Comparison of ENCODE assay signal across 23 cellular contexts in genomic region chr10:130012129-130012528, GRCh38. TPM values are rescaled to one million over a fixed set of nuclear protein-coding genes. Genes with fewer than 3 reads are reported as not detected.
DNase-seq lines count a peak whose midpoint lies in the region; ATAC-seq, FAIRE-seq and TF ChIP-seq lines count a peak whose summit lies in the region.
"Had no signal": no experiment of that assay in that cellular context is flagged by ENCODE, and none has a peak within 500 bp of the region (broad histone marks: within the 10 kb centered on the region; RNA-seq: fewer than 3 reads in every experiment).

No MANE protein-coding gene starts in this region.

- intact Hi-C loops in activated CD4-positive, alpha-beta T cell treated with anti-CD3 and anti-CD28 coated beads, Interleukin-2, amount 10 ng/mL, durations not matched to agents 24 days and 14 days (cut with micrococcal nuclease): no loop called here

- no peaks in the 10 kb centered on the region for H3K36me3 Mint-ChIP-seq in activated CD4-positive, alpha-beta T cell treated with anti-CD3 and anti-CD28 coated beads, Interleukin-2, amount 10 ng/mL, durations not matched to agents 24 days and 14 days (ENCODE audit: low read depth)
- H3K36me3 Mint-ChIP-seq in activated T-helper 17 cell treated with anti-CD3 and anti-CD28 coated beads, Interleukin-2, amount 50 U/mL, for 72 hours (ENCODE audit: low read depth): no peaks in the 10 kb centered on the region
- no peaks in the 10 kb centered on the region for H3K36me3 Mint-ChIP-seq in neural progenitor cell
- H3K36me3 Mint-ChIP-seq: CD14-positive monocyte; CD4-positive, alpha-beta memory T cell had no signal

- peaks cover 4% of the 10 kb centered on the region for H3K27me3 Mint-ChIP-seq in activated CD4-positive, alpha-beta T cell treated with anti-CD3 and anti-CD28 coated beads, Interleukin-2, amount 10 ng/mL, durations not matched to agents 24 days and 14 days
- H3K27me3 Mint-ChIP-seq in activated T-helper 17 cell treated with anti-CD3 and anti-CD28 coated beads, Interleukin-2, amount 50 U/mL, for 72 hours: peaks cover 9% of the 10 kb centered on the region
- peaks cover 8% of the 10 kb centered on the region for H3K27me3 Mint-ChIP-seq in neural progenitor cell (ENCODE audit: insufficient read depth, low read depth)

- no peak for ATAC-seq in activated T-helper 17 cell treated with anti-CD3 and anti-CD28 coated beads, Interleukin-2, amount 50 U/mL, for 72 hours (replicated peaks)
- ATAC-seq in HG03469 (IDR thresholded peaks at IDR 0.05; ENCODE audit: unreplicated experiment) (no peak), HG02623 (IDR thresholded peaks at IDR 0.05; ENCODE audit: unreplicated experiment) (no peak)
- ATAC-seq: GM12878, K562 had no signal

- no peak overlapping the region for H3K27ac Mint-ChIP-seq in activated CD4-positive, alpha-beta T cell treated with anti-CD3 and anti-CD28 coated beads, Interleukin-2, amount 10 ng/mL, durations not matched to agents 24 days and 14 days
- H3K27ac Mint-ChIP-seq in activated T-helper 17 cell treated with anti-CD3 and anti-CD28 coated beads, Interleukin-2, amount 50 U/mL, for 72 hours: peak overlapping the region; percentile 29
- H3K27ac Mint-ChIP-seq in neural progenitor cell: peak overlapping the region; percentile 78
- H3K27ac Mint-ChIP-seq: CD14-positive monocyte; CD4-positive, alpha-beta memory T cell had no signal

- no peaks in the 10 kb centered on the region for H3F3A ChIP-seq in neural progenitor cell (ENCODE audit: low read depth)

- no peak for TF ChIP-seq CTCF in neural progenitor cell (IDR thresholded peaks at IDR 0.05)

- H2AFZ ChIP-seq in neural progenitor cell (replicated peaks): no peak overlapping the region
- H2AFZ ChIP-seq: GM23248 had no signal

- no peak overlapping the region for H3K9ac ChIP-seq in neural progenitor cell
- H3K9ac ChIP-seq: BLaER1, GM23248 had no signal

- H3K4me3 ChIP-seq in neural progenitor cell: no peak overlapping the region
- H3K4me3 ChIP-seq: BLaER1, GM12878, GM23248, HAP-1, K562 had no signal

- H3K4me1 ChIP-seq in neural progenitor cell: no peaks in the 10 kb centered on the region
- H3K4me1 ChIP-seq: HAP-1 had no signal

- TF ChIP-seq POLR2A in H54 (IDR thresholded peaks at IDR 0.05; ENCODE audit: low read depth, low read length): no peak

- H4K20me1 ChIP-seq in neural progenitor cell (ENCODE audit: low read depth): no peaks in the 10 kb centered on the region
- H4K20me1 ChIP-seq: BLaER1 had no signal

- no peak overlapping the region for H3K27ac ChIP-seq in neural progenitor cell
- H3K27ac ChIP-seq: BLaER1, GM23248, HL-60 had no signal

- no peaks in the 10 kb centered on the region for H3K27me3 ChIP-seq in neural progenitor cell
- H3K27me3 ChIP-seq: BLaER1 had no signal

- H3K4me3 Mint-ChIP-seq in activated CD4-positive, alpha-beta T cell treated with anti-CD3 and anti-CD28 coated beads, Interleukin-2, amount 10 ng/mL, durations not matched to agents 24 days and 14 days: no peak overlapping the region
- no peak overlapping the region for H3K4me3 Mint-ChIP-seq in activated T-helper 17 cell treated with anti-CD3 and anti-CD28 coated beads, Interleukin-2, amount 50 U/mL, for 72 hours
- H3K4me3 Mint-ChIP-seq in neural progenitor cell: no peak overlapping the region
- H3K4me3 Mint-ChIP-seq: CD14-positive monocyte; CD4-positive, alpha-beta memory T cell had no signal

- H3K4me1 Mint-ChIP-seq in activated CD4-positive, alpha-beta T cell treated with anti-CD3 and anti-CD28 coated beads, Interleukin-2, amount 10 ng/mL, durations not matched to agents 24 days and 14 days: no peaks in the 10 kb centered on the region
- H3K4me1 Mint-ChIP-seq in activated T-helper 17 cell treated with anti-CD3 and anti-CD28 coated beads, Interleukin-2, amount 50 U/mL, for 72 hours: no peaks in the 10 kb centered on the region
- H3K4me1 Mint-ChIP-seq in neural progenitor cell: peaks cover 10% of the 10 kb centered on the region
- H3K4me1 Mint-ChIP-seq: CD14-positive monocyte; CD4-positive, alpha-beta memory T cell had no signal

- DNase-seq in activated CD4-positive, alpha-beta T cell treated with anti-CD3 and anti-CD28 coated beads, Interleukin-2, amount 10 ng/mL, durations not matched to agents 24 days and 14 days: peak; percentile 30
- no peak for DNase-seq in activated CD4-positive, alpha-beta T cell treated with anti-CD3 and anti-CD28 coated beads, Interleukin-2, amount 50 U/mL, for 4 hours
- DNase-seq in neural progenitor cell (ENCODE audit: low spot score) (no peak), H54 (ENCODE audit: insufficient read length, low spot score) (no peak)
- DNase-seq in stimulated activated CD8-positive, alpha-beta memory T cell treated with anti-CD3 and anti-CD28 coated beads, Interleukin-4, amount 100 ng/mL, for 48 hours: peak; percentile 13
- DNase-seq: 8988T; CD4-positive, alpha-beta memory T cell; DMS53; DND-41; EL; GM23248; IMR-90 had no signal

- no peak overlapping the region for H3K4me2 ChIP-seq in neural progenitor cell
- H3K4me2 ChIP-seq: BLaER1 had no signal

- no peaks in the 10 kb centered on the region for H3K36me3 ChIP-seq in neural progenitor cell
- H3K36me3 ChIP-seq: BLaER1, HAP-1 had no signal

- no peaks in the 10 kb centered on the region for H3K9me3 Mint-ChIP-seq in activated CD4-positive, alpha-beta T cell treated with anti-CD3 and anti-CD28 coated beads, Interleukin-2, amount 10 ng/mL, durations not matched to agents 24 days and 14 days
- H3K9me3 Mint-ChIP-seq in activated T-helper 17 cell treated with anti-CD3 and anti-CD28 coated beads, Interleukin-2, amount 50 U/mL, for 72 hours: no peaks in the 10 kb centered on the region
- no peaks in the 10 kb centered on the region for H3K9me3 Mint-ChIP-seq in neural progenitor cell

- FAIRE-seq in H54 (lab: Jason Lieb, UNC): no peak
- FAIRE-seq: GM12878, GM18507, HTR-8/SVneo, K562 had no signal

- H3K79me2 ChIP-seq in neural progenitor cell (ENCODE audit: low read depth): no peaks in the 10 kb centered on the region

- H3K9me3 ChIP-seq in neural progenitor cell (ENCODE audit: low read depth): no peaks in the 10 kb centered on the region
- H3K9me3 ChIP-seq: HAP-1 had no signal

RNA-seq across cellular contexts. Expression of gene EBF3, which starts 48.1 kb away (rescaled TPM):
- total RNA-seq in activated CD4-positive, alpha-beta T cell treated with anti-CD3 and anti-CD28 coated beads, Interleukin-2, amount 10 ng/mL, durations not matched to agents 24 days and 14 days: not detected in 2 replicates
- not detected for total RNA-seq in activated T-helper 17 cell treated with anti-CD3 and anti-CD28 coated beads, Interleukin-2, amount 50 U/mL, for 72 hours
- 0.15 and 0.40 TPM in 2 replicates for total RNA-seq in neural progenitor cell (ENCODE audit: low replicate concordance)
- total RNA-seq: CD4-positive, alpha-beta memory T cell; GM12878; K562 had no signal

Comparison
In these comparisons a context has a peak if more than half of its experiments do, and no peak if none do; other contexts are left out.
1. DNase-seq: peak in activated CD4-positive, alpha-beta T cell treated with anti-CD3 and anti-CD28 coated beads, Interleukin-2, amount 10 ng/mL, durations not matched to agents 24 days and 14 days (single experiment) and stimulated activated CD8-positive, alpha-beta memory T cell treated with anti-CD3 and anti-CD28 coated beads, Interleukin-4, amount 100 ng/mL, for 48 hours (single experiment); none in activated CD4-positive, alpha-beta T cell treated with anti-CD3 and anti-CD28 coated beads, Interleukin-2, amount 50 U/mL, for 4 hours (0 of 2), neural progenitor cell (single experiment) and H54 (single experiment).